Comparison of ENCODE assay signal across 15 cellular contexts in the genomic region with DNA sequence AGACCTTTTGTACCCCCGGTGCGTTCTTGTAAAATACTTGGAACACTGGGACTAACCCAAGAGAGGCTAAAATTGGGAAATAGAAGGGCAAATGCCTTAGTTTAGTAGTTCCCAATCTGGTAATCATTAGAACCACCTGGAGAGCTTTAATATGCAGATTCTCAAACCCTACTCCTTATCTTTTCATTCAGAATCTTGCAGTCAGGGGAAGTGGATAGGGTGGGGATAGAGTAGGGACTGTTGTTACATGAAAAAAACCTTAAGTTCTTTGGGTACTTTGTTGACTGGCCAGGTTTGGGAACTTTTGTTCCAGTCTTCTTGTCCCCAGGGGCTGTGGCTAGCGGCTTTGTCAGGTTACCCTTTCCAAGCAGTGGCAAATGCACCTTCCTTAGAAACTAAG. TPM values are rescaled to one million over a fixed set of nuclear protein-coding genes. Genes with fewer than 3 reads are reported as not detected.
DNase-seq lines count a peak whose midpoint lies in the region; ATAC-seq and TF ChIP-seq lines count a peak whose summit lies in the region.
"Had no signal": no experiment of that assay in that cellular context is flagged by ENCODE, and none has a peak within 500 bp of the region (broad histone marks: within the 10 kb centered on the region; RNA-seq: fewer than 3 reads in every experiment).

No MANE protein-coding gene starts in this region.

- peak overlapping the region; percentile 67 for H3K4me2 ChIP-seq in mammary epithelial cell (ENCODE audit: insufficient read depth, low read depth, low read length)

- H3K9ac ChIP-seq in mammary epithelial cell (ENCODE audit: insufficient read depth, low read length), result peak overlapping the region; percentile 56

- no peaks in the 10 kb centered on the region for H3K27me3 ChIP-seq in mammary epithelial cell (ENCODE audit: insufficient read depth, low read length)
- H3K27me3 ChIP-seq in naive thymus-derived CD4-positive, alpha-beta T cell (ENCODE audit: control insufficient read depth in 2 of 2, insufficient read depth in 2 of 2, low read length in 2 of 2), result no peaks in the 10 kb centered on the region
- H3K27me3 ChIP-seq: vagina had no signal

- CTCF ChIA-PET in mammary epithelial cell (lab: Charles Lee; ENCODE audit: low non-redundant PET), result no interaction called here
- CTCF ChIA-PET in naive thymus-derived CD4-positive, alpha-beta T cell (lab: Charles Lee), result interaction anchor here (2.6 kb wide), 1 partner anchor 17 kb away, joined by 10 read pairs; the partner anchor contains the start of gene MAPKBP1

- H3K27ac Mint-ChIP-seq in natural killer cell, result peak overlapping the region; percentile 29 to 74
- H3K27ac Mint-ChIP-seq in natural killer cell treated with Interleukin-12 subunit alpha and Interleukin-12 subunit beta and Interleukin-15 and Interleukin-18, amount 100 ng/mL, for 72 hours, result peak overlapping the region in 1 of 2 donors; percentile 77
- peak overlapping the region in 5 of 9 donors; percentile 4 to 53 (median 39) for H3K27ac Mint-ChIP-seq in naive thymus-derived CD4-positive, alpha-beta T cell

- in situ Hi-C loops in mammary epithelial cell (cut with MboI; ENCODE audit: low sequenced_read_pairs in 2 of 2), result no loop called here

- H2AFZ ChIP-seq in mammary epithelial cell (ENCODE audit: low read depth, low read length), result no peak overlapping the region

- peaks cover 71% of the 10 kb centered on the region for H3K4me1 ChIP-seq in mammary epithelial cell (ENCODE audit: insufficient read depth, low read length)
- H3K4me1 ChIP-seq in naive thymus-derived CD4-positive, alpha-beta T cell (ENCODE audit: control insufficient read depth in 2 of 2, insufficient read depth in 2 of 2, low read length in 2 of 2), result peaks cover 8 to 10% of the 10 kb centered on the region in 2 donors

- no peaks in the 10 kb centered on the region for H3K9me3 Mint-ChIP-seq in natural killer cell
- no peaks in the 10 kb centered on the region for H3K9me3 Mint-ChIP-seq in natural killer cell treated with Interleukin-12 subunit alpha and Interleukin-12 subunit beta and Interleukin-15 and Interleukin-18, amount 100 ng/mL, for 72 hours
- H3K9me3 Mint-ChIP-seq in naive thymus-derived CD4-positive, alpha-beta T cell, result no peaks in the 10 kb centered on the region
- H3K9me3 Mint-ChIP-seq: activated CD4-positive, alpha-beta T cell treated with anti-CD3 and anti-CD28 coated beads, Interleukin-2, amount 10 ng/mL, durations not matched to agents 7 days and 5 days; brain had no signal

- dilution Hi-C loops in mammary epithelial cell (cut with HindIII; ENCODE audit: low sequenced_read_pairs), result no loop called here

- BruUV-seq in mammary epithelial cell (replicated peaks; lab: Mats Ljungman, UMichigan), result no TSS peak

- H3K9me3 ChIP-seq in mammary epithelial cell (replicated peaks; ENCODE audit: insufficient read depth, low read length), result no peaks in the 10 kb centered on the region
- no peaks in the 10 kb centered on the region for H3K9me3 ChIP-seq in naive thymus-derived CD4-positive, alpha-beta T cell (ENCODE audit: control insufficient read depth in 2 of 3, low read length in 3 of 3)
- H3K9me3 ChIP-seq: vagina had no signal

- no peaks in the 10 kb centered on the region for H3K36me3 ChIP-seq in mammary epithelial cell (ENCODE audit: insufficient read depth, low read length)
- H3K36me3 ChIP-seq in naive thymus-derived CD4-positive, alpha-beta T cell (ENCODE audit: control insufficient read depth in 2 of 3, insufficient read depth in 3 of 3, low read length in 3 of 3), result no peaks in the 10 kb centered on the region
- H3K36me3 ChIP-seq: vagina had no signal

- WGBS in mammary epithelial cell (ENCODE audit: low coverage, missing lambda C conversion rate), result 64% methylated on average over 3 of the region's 3 CpGs

- peak overlapping the region; percentile 96 for H3K27ac ChIP-seq in mammary epithelial cell (ENCODE audit: insufficient read depth, low read depth, low read length)
- H3K27ac ChIP-seq in naive thymus-derived CD4-positive, alpha-beta T cell (ENCODE audit: low read depth, low read length), result no peak overlapping the region
- H3K27ac ChIP-seq: HL-60, vagina had no signal

- DNase-seq in natural killer cell, result no peak
- DNase-seq in natural killer cell treated with Interleukin-12 subunit alpha and Interleukin-12 subunit beta and Interleukin-15 and Interleukin-18, amount 100 ng/mL, for 72 hours (ENCODE audit: low spot score), result no peak
- DNase-seq in mammary epithelial cell, result no peak
- DNase-seq in naive thymus-derived CD4-positive, alpha-beta T cell, result no peak
- no peak for DNase-seq in KG1 (lab: John Stamatoyannopoulos, UW)
- no peak for DNase-seq in stimulated activated naive CD4-positive, alpha-beta T cell (lab: John Stamatoyannopoulos, UW)
- DNase-seq: activated CD4-positive, alpha-beta T cell treated with anti-CD3 and anti-CD28 coated beads, Interleukin-2, amount 10 ng/mL, durations not matched to agents 7 days and 5 days; activated effector memory CD4-positive, alpha-beta T cell treated with Interleukin-2 at 50 U/mL for 16 hours; DMS79 treated with DMSO at 0.1 percent for 48 hours; NCI-H2171 had no signal

- H3K79me2 ChIP-seq in mammary epithelial cell (ENCODE audit: insufficient read depth, low read length), result peaks cover 97% of the 10 kb centered on the region

- H3K36me3 Mint-ChIP-seq in natural killer cell, result no peaks in the 10 kb centered on the region
- no peaks in the 10 kb centered on the region for H3K36me3 Mint-ChIP-seq in natural killer cell treated with Interleukin-12 subunit alpha and Interleukin-12 subunit beta and Interleukin-15 and Interleukin-18, amount 100 ng/mL, for 72 hours
- H3K36me3 Mint-ChIP-seq in naive thymus-derived CD4-positive, alpha-beta T cell, result peaks cover 0 to 2% (median 0%) of the 10 kb centered on the region in 5 donors
- H3K36me3 Mint-ChIP-seq: brain had no signal

- POLR2A ChIA-PET in naive thymus-derived CD4-positive, alpha-beta T cell (lab: Charles Lee), result no interaction called here

- H3K4me3 Mint-ChIP-seq in natural killer cell, result no peak overlapping the region
- H3K4me3 Mint-ChIP-seq in natural killer cell treated with Interleukin-12 subunit alpha and Interleukin-12 subunit beta and Interleukin-15 and Interleukin-18, amount 100 ng/mL, for 72 hours, result no peak overlapping the region
- H3K4me3 Mint-ChIP-seq in naive thymus-derived CD4-positive, alpha-beta T cell, result peak overlapping the region in 6 of 10 donors; percentile 5 to 67 (median 50)

- peaks cover 47 to 51% of the 10 kb centered on the region in 2 donors for H3K4me1 Mint-ChIP-seq in natural killer cell
- H3K4me1 Mint-ChIP-seq in natural killer cell treated with Interleukin-12 subunit alpha and Interleukin-12 subunit beta and Interleukin-15 and Interleukin-18, amount 100 ng/mL, for 72 hours (ENCODE audit: low read depth in 2 of 2), result peaks cover 38 to 46% of the 10 kb centered on the region in 2 donors
- peaks cover 46 to 66% (median 52%) of the 10 kb centered on the region in 7 donors for H3K4me1 Mint-ChIP-seq in naive thymus-derived CD4-positive, alpha-beta T cell

- no peaks in the 10 kb centered on the region for H4K20me1 ChIP-seq in mammary epithelial cell (ENCODE audit: insufficient read depth, low read length)

- intact Hi-C loops in natural killer cell (cut with micrococcal nuclease), result no loop called here
- intact Hi-C loops in mammary epithelial cell (cut with micrococcal nuclease), result no loop called here
- intact Hi-C loops in naive thymus-derived CD4-positive, alpha-beta T cell (cut with micrococcal nuclease), result loop anchor here (2.0 kb wide), 2 partner anchors 13 to 15 kb away; partner anchors contain the start of gene MAPKBP1 (in 1 of the 2)

- ATAC-seq in natural killer cell, result no peak
- ATAC-seq in natural killer cell treated with Interleukin-12 subunit alpha and Interleukin-12 subunit beta and Interleukin-15 and Interleukin-18, amount 100 ng/mL, for 72 hours, result no peak
- no peak for ATAC-seq in naive thymus-derived CD4-positive, alpha-beta T cell
- no peak for ATAC-seq in HG03097 (IDR thresholded peaks at IDR 0.05; ENCODE audit: low FRiP score, unreplicated experiment)
- ATAC-seq in HG02610 (IDR thresholded peaks at IDR 0.05; ENCODE audit: unreplicated experiment), result no peak

- no peaks in the 10 kb centered on the region for H3K27me3 Mint-ChIP-seq in natural killer cell (ENCODE audit: low read depth in 2 of 2)
- no peaks in the 10 kb centered on the region for H3K27me3 Mint-ChIP-seq in natural killer cell treated with Interleukin-12 subunit alpha and Interleukin-12 subunit beta and Interleukin-15 and Interleukin-18, amount 100 ng/mL, for 72 hours
- H3K27me3 Mint-ChIP-seq in naive thymus-derived CD4-positive, alpha-beta T cell, result no peaks in the 10 kb centered on the region
- H3K27me3 Mint-ChIP-seq: activated CD4-positive, alpha-beta T cell treated with anti-CD3 and anti-CD28 coated beads, Interleukin-2, amount 10 ng/mL, durations not matched to agents 7 days and 5 days had no signal

- no peak overlapping the region for H3K4me3 ChIP-seq in mammary epithelial cell (replicated peaks in 1 of 3; ENCODE audit: insufficient read depth in 1 of 3, low read depth in 2 of 3, low read length in 3 of 3)
- no peak overlapping the region for H3K4me3 ChIP-seq in naive thymus-derived CD4-positive, alpha-beta T cell (ENCODE audit: low read length)
- H3K4me3 ChIP-seq: vagina had no signal

- TF ChIP-seq CTCF in natural killer cell (IDR thresholded peaks at IDR 0.05), result no peak
- no peak for TF ChIP-seq CTCF in mammary epithelial cell (conservative IDR thresholded peaks at IDR 0.05 in 1 of 2, IDR thresholded peaks at IDR 0.05 in 1 of 2; ENCODE audit: extremely low read depth in 1 of 2, insufficient read depth in 1 of 2, low read depth in 1 of 2, low read length in 2 of 2)

RNA-seq across cellular contexts. Expression of gene MAPKBP1, which starts 15.9 kb away (rescaled TPM):
- 10 to 100 TPM; 44.8 to 55.4 (median 49.0) TPM for total RNA-seq in natural killer cell
- 10 to 100 TPM; 30.6 to 53.2 TPM for total RNA-seq in natural killer cell treated with Interleukin-12 subunit alpha and Interleukin-12 subunit beta and Interleukin-15 and Interleukin-18, amount 100 ng/mL, for 72 hours
- total RNA-seq in mammary epithelial cell, result 100 to 1,000 TPM in 1 of 2 donors, 10 to 100 TPM in 1; 41.3 to 109 TPM
- polyA plus RNA-seq in mammary epithelial cell, result 13.2 TPM
- polyA minus RNA-seq in mammary epithelial cell, result 128 TPM
- total RNA-seq in naive thymus-derived CD4-positive, alpha-beta T cell, result 10 to 100 TPM; 36.5 to 44.7 (median 41.1) TPM
- polyA plus RNA-seq in naive thymus-derived CD4-positive, alpha-beta T cell, result 1 to 10 TPM; 3.0 to 4.3 TPM

RNA-seq across cellular contexts. Expression of gene JMJD7, which starts 37.7 kb away (rescaled TPM):
- 10 to 100 TPM; 20.3 to 36.4 (median 28.7) TPM for total RNA-seq in natural killer cell
- 10 to 100 TPM in 1 of 2 donors, 1 to 10 TPM in 1; 6.7 to 12.1 TPM for total RNA-seq in natural killer cell treated with Interleukin-12 subunit alpha and Interleukin-12 subunit beta and Interleukin-15 and Interleukin-18, amount 100 ng/mL, for 72 hours
- 10 to 100 TPM in 1 of 2 donors, 1 to 10 TPM in 1; 5.8 to 22.3 TPM for total RNA-seq in mammary epithelial cell
- polyA plus RNA-seq in mammary epithelial cell, result 21.5 TPM
- 6.9 TPM for polyA minus RNA-seq in mammary epithelial cell
- 10 to 100 TPM; 25.3 to 83.7 (median 52.1) TPM for total RNA-seq in naive thymus-derived CD4-positive, alpha-beta T cell
- polyA plus RNA-seq in naive thymus-derived CD4-positive, alpha-beta T cell, result 10 to 100 TPM; 22.4 to 28.6 TPM

RNA-seq across cellular contexts. Expression of gene PLA2G4B, which starts 48.5 kb away (rescaled TPM):
- total RNA-seq in natural killer cell, result 10 to 100 TPM; 15.2 to 17.5 (median 17.4) TPM
- total RNA-seq in natural killer cell treated with Interleukin-12 subunit alpha and Interleukin-12 subunit beta and Interleukin-15 and Interleukin-18, amount 100 ng/mL, for 72 hours, result 10 to 100 TPM in 1 of 2 donors, 1 to 10 TPM in 1; 4.7 to 13.4 TPM
- total RNA-seq in mammary epithelial cell, result 10 to 100 TPM in 1 of 2 donors, 1 to 10 TPM in 1; 1.5 to 11.2 TPM
- polyA plus RNA-seq in mammary epithelial cell, result 3.8 TPM
- polyA minus RNA-seq in mammary epithelial cell, result 2.0 TPM
- 10 to 100 TPM; 21.1 to 69.9 (median 33.9) TPM for total RNA-seq in naive thymus-derived CD4-positive, alpha-beta T cell
- polyA plus RNA-seq in naive thymus-derived CD4-positive, alpha-beta T cell, result 1 to 10 TPM in 1 of 2 donors, under 1 TPM in 1; 0.98 to 2.3 TPM

Comparison
In these comparisons a context has a peak if more than half of its experiments do, and no peak if none do; other contexts are left out.
1. H3K4me3 Mint-ChIP-seq: peak in naive thymus-derived CD4-positive, alpha-beta T cell (6 of 10); none in natural killer cell (single experiment) and natural killer cell treated with Interleukin-12 subunit alpha and Interleukin-12 subunit beta and Interleukin-15 and Interleukin-18, amount 100 ng/mL, for 72 hours (single experiment).
2. intact Hi-C loops: an anchor here in naive thymus-derived CD4-positive, alpha-beta T cell (2.0 kb wide); none called in natural killer cell and mammary epithelial cell.